ENCODE assay signal across 17 cellular contexts in genomic region chr21:36754241-36754881, GRCh38. TPM values are rescaled to one million over a fixed set of nuclear protein-coding genes. Genes with fewer than 3 reads are reported as not detected.
"Had no signal": no experiment of that assay in that cellular context is flagged by ENCODE, and none has a peak within 500 bp of the region (broad histone marks: within the 10 kb centered on the region; RNA-seq: fewer than 3 reads in every experiment).

No MANE protein-coding gene starts in this region.

- H3K4me1 ChIP-seq: colonic mucosa, parathyroid adenoma, tibial nerve had no signal

- H3K27ac ChIP-seq: colonic mucosa, esophagus squamous epithelium, lower lobe of right lung, parathyroid adenoma, tibial nerve, WERI-Rb-1 had no signal

- DNase-seq: activated CD4-positive, alpha-beta T cell treated with anti-CD3 and anti-CD28 coated beads, Interleukin-2, amount 50 U/mL, for 48 hours; activated naive CD4-positive, alpha-beta T cell treated with anti-CD3 and anti-CD28 coated beads, Interleukin-2, amount 50 U/mL, for 16 hours; caudate nucleus; colonic mucosa; esophagus squamous epithelium; lower lobe of right lung; T-helper 1 cell; T1000; WERI-Rb-1 had no signal

- H3K9me3 ChIP-seq: colonic mucosa, esophagus squamous epithelium, lower lobe of right lung, tibial nerve had no signal

- H3K9me3 Mint-ChIP-seq: activated T-helper 17 cell treated with anti-CD3 and anti-CD28 coated beads, Interleukin-2, amount 50 U/mL, for 72 hours; mesothelial cell of epicardium; neural crest cell; stimulated activated memory B cell treated with anti-CD40 and anti-IgM and Interleukin-4, amounts not matched to agents 10 μg/mL and 1 μg/mL and 100 μg/mL, for 72 hours had no signal

- H3K36me3 ChIP-seq: colonic mucosa had no signal

- H3K4me3 ChIP-seq: colonic mucosa, esophagus squamous epithelium, lower lobe of right lung, tibial nerve had no signal

- H3K4me3 Mint-ChIP-seq: activated T-helper 17 cell treated with anti-CD3 and anti-CD28 coated beads, Interleukin-2, amount 50 U/mL, for 72 hours; mesothelial cell of epicardium; neural crest cell; stimulated activated memory B cell treated with anti-CD40 and anti-IgM and Interleukin-4, amounts not matched to agents 10 μg/mL and 1 μg/mL and 100 μg/mL, for 72 hours had no signal

- ATAC-seq: activated T-helper 17 cell treated with anti-CD3 and anti-CD28 coated beads, Interleukin-2, amount 50 U/mL, for 72 hours; lower lobe of right lung; stimulated activated memory B cell treated with anti-CD40 and anti-IgM and Interleukin-4, amounts not matched to agents 10 μg/mL and 1 μg/mL and 100 μg/mL, for 72 hours had no signal

- H3K27me3 ChIP-seq: colonic mucosa, esophagus squamous epithelium had no signal

- H3K27ac Mint-ChIP-seq: activated T-helper 17 cell treated with anti-CD3 and anti-CD28 coated beads, Interleukin-2, amount 50 U/mL, for 72 hours; mesothelial cell of epicardium; stimulated activated memory B cell treated with anti-CD40 and anti-IgM and Interleukin-4, amounts not matched to agents 10 μg/mL and 1 μg/mL and 100 μg/mL, for 72 hours had no signal

- H3K4me1 Mint-ChIP-seq: activated T-helper 17 cell treated with anti-CD3 and anti-CD28 coated beads, Interleukin-2, amount 50 U/mL, for 72 hours; stimulated activated memory B cell treated with anti-CD40 and anti-IgM and Interleukin-4, amounts not matched to agents 10 μg/mL and 1 μg/mL and 100 μg/mL, for 72 hours had no signal

RNA-seq across cellular contexts. Expression of gene SIM2, which starts 55.4 kb away (rescaled TPM):
- total RNA-seq: endothelial cell of umbilical vein, fibroblast of villous mesenchyme, lower lobe of right lung, mesothelial cell of epicardium, neural crest cell, tibial nerve had no signal
- polyA plus RNA-seq: endothelial cell of umbilical vein had no signal
